ENCODE assay signal across 1 cellular context in the genomic region with DNA sequence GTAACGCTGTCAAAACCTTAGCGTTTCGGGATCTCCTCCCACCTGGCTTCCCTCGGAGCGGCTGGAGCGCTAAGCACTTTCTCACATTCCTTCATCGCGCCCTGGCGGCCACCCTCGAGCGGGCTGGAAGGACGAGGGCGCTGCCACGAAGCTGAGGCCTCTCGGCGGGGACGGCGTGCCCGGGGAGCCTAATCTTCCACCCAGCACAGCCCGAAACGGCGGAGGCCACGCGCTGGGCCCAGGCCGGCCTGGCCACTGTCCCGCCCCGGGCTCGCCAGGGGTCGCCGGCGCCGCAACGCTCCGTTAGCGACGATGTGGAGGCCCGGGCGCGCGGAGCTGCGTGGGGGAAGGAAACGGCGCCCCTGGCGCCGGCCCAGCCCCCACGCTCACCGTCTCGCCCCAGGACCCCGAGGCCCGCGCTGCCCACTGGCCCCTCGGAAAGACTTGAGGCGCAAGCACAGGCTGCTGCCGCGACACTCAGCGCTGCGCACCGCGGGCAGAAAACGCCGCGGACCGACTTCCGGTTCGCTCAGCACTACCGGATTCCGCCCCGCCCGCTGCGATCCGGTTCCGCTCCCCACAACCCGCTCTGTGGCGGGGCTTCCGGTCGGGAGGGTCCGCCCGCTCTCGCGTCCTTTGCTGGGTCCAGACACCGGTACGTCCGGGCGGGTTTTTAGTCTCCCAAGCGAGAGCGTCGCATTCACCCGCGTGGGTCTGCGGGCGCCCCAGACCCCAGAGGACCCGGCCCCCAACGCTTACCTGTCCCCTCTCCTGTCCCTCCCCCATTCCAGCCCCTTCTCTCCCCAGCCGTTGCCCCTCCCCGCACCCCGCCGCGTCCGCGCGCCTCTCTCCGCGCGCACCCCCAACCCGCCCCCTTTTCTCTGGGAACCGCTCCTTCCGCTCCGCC.
A peak's percentile ranks its signal among the peaks of the same experiment; 100 is the strongest.
TF ChIP-seq lines count a peak whose summit lies in the region.

A gene with protein sequence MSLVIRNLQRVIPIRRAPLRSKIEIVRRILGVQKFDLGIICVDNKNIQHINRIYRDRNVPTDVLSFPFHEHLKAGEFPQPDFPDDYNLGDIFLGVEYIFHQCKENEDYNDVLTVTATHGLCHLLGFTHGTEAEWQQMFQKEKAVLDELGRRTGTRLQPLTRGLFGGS (plus strand): TSS at position 582 of the 907 bp plus-strand sequence. CDS start 572 bp downstream, outside the sequence.

TF ChIP-seq in HepG2, 621 proteins besides CTCF, POLR2A, EP300 and RAD21 (continued from another document and continues in another):
- TF ChIP-seq, protein P1, sequence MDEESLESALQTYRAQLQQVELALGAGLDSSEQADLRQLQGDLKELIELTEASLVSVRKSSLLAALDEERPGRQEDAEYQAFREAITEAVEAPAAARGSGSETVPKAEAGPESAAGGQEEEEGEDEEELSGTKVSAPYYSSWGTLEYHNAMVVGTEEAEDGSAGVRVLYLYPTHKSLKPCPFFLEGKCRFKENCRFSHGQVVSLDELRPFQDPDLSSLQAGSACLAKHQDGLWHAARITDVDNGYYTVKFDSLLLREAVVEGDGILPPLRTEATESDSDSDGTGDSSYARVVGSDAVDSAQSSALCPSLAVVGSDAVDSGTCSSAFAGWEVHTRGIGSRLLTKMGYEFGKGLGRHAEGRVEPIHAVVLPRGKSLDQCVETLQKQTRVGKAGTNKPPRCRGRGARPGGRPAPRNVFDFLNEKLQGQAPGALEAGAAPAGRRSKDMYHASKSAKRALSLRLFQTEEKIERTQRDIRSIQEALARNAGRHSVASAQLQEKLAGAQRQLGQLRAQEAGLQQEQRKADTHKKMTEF (CRISPR knock-in tag; IDR thresholded peaks at IDR 0.05), result peak; percentile 93; the same call in 1 of the 2 replicates
- TF ChIP-seq, protein P2, sequence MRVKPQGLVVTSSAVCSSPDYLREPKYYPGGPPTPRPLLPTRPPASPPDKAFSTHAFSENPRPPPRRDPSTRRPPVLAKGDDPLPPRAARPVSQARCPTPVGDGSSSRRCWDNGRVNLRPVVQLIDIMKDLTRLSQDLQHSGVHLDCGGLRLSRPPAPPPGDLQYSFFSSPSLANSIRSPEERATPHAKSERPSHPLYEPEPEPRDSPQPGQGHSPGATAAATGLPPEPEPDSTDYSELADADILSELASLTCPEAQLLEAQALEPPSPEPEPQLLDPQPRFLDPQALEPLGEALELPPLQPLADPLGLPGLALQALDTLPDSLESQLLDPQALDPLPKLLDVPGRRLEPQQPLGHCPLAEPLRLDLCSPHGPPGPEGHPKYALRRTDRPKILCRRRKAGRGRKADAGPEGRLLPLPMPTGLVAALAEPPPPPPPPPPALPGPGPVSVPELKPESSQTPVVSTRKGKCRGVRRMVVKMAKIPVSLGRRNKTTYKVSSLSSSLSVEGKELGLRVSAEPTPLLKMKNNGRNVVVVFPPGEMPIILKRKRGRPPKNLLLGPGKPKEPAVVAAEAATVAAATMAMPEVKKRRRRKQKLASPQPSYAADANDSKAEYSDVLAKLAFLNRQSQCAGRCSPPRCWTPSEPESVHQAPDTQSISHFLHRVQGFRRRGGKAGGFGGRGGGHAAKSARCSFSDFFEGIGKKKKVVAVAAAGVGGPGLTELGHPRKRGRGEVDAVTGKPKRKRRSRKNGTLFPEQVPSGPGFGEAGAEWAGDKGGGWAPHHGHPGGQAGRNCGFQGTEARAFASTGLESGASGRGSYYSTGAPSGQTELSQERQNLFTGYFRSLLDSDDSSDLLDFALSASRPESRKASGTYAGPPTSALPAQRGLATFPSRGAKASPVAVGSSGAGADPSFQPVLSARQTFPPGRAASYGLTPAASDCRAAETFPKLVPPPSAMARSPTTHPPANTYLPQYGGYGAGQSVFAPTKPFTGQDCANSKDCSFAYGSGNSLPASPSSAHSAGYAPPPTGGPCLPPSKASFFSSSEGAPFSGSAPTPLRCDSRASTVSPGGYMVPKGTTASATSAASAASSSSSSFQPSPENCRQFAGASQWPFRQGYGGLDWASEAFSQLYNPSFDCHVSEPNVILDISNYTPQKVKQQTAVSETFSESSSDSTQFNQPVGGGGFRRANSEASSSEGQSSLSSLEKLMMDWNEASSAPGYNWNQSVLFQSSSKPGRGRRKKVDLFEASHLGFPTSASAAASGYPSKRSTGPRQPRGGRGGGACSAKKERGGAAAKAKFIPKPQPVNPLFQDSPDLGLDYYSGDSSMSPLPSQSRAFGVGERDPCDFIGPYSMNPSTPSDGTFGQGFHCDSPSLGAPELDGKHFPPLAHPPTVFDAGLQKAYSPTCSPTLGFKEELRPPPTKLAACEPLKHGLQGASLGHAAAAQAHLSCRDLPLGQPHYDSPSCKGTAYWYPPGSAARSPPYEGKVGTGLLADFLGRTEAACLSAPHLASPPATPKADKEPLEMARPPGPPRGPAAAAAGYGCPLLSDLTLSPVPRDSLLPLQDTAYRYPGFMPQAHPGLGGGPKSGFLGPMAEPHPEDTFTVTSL (CRISPR knock-in tag; IDR thresholded peaks at IDR 0.05; ENCODE audit: borderline replicate concordance), result no peak
- TF ChIP-seq ZNF34 (CRISPR knock-in tag; IDR thresholded peaks at IDR 0.05; ENCODE audit: borderline replicate concordance) (no peak), HOXA9 (CRISPR knock-in tag; IDR thresholded peaks at IDR 0.05; ENCODE audit: borderline replicate concordance) (peak; percentile 89; the same call in 1 of the 2 replicates), HIVEP1 (CRISPR knock-in tag; IDR thresholded peaks at IDR 0.05) (no peak), MLLT10 (CRISPR knock-in tag; IDR thresholded peaks at IDR 0.05) (no peak), FOXO1 (CRISPR knock-in tag; IDR thresholded peaks at IDR 0.05) (peak; percentile 65), ZMYM3 (CRISPR knock-in tag; IDR thresholded peaks at IDR 0.05) (no peak), FOXC1 (CRISPR knock-in tag; IDR thresholded peaks at IDR 0.05; ENCODE audit: borderline replicate concordance) (peak; percentile 96), ZNF747 (CRISPR knock-in tag; IDR thresholded peaks at IDR 0.05; ENCODE audit: borderline replicate concordance) (no peak), MYNN (CRISPR knock-in tag; IDR thresholded peaks at IDR 0.05; ENCODE audit: low read depth) (no peak), ZNF383 (CRISPR knock-in tag; IDR thresholded peaks at IDR 0.05; ENCODE audit: borderline replicate concordance) (no peak), RBAK (CRISPR knock-in tag; IDR thresholded peaks at IDR 0.05) (peak; percentile 19; the same call in 1 of the 2 replicates), ERF (CRISPR knock-in tag; IDR thresholded peaks at IDR 0.05) (peak; percentile 58), ZNF510 (CRISPR knock-in tag; IDR thresholded peaks at IDR 0.05; ENCODE audit: low read depth) (no peak), ZNF432 (CRISPR knock-in tag; IDR thresholded peaks at IDR 0.05; ENCODE audit: borderline replicate concordance) (no peak), REL (CRISPR knock-in tag; conservative IDR thresholded peaks at IDR 0.05) (no peak), NFKBIZ (CRISPR knock-in tag; IDR thresholded peaks at IDR 0.05) (peak; percentile 78; the same call in 1 of the 2 replicates), ZNF879 (CRISPR knock-in tag; IDR thresholded peaks at IDR 0.05) (no peak), ZMYM2 (CRISPR knock-in tag; IDR thresholded peaks at IDR 0.05) (no peak)
- TF ChIP-seq, protein P3, sequence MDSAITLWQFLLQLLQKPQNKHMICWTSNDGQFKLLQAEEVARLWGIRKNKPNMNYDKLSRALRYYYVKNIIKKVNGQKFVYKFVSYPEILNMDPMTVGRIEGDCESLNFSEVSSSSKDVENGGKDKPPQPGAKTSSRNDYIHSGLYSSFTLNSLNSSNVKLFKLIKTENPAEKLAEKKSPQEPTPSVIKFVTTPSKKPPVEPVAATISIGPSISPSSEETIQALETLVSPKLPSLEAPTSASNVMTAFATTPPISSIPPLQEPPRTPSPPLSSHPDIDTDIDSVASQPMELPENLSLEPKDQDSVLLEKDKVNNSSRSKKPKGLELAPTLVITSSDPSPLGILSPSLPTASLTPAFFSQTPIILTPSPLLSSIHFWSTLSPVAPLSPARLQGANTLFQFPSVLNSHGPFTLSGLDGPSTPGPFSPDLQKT (CRISPR knock-in tag; IDR thresholded peaks at IDR 0.05; ENCODE audit: borderline replicate concordance), result peak; percentile 81; the same call in 1 of the 2 replicates
- TF ChIP-seq, protein P4, sequence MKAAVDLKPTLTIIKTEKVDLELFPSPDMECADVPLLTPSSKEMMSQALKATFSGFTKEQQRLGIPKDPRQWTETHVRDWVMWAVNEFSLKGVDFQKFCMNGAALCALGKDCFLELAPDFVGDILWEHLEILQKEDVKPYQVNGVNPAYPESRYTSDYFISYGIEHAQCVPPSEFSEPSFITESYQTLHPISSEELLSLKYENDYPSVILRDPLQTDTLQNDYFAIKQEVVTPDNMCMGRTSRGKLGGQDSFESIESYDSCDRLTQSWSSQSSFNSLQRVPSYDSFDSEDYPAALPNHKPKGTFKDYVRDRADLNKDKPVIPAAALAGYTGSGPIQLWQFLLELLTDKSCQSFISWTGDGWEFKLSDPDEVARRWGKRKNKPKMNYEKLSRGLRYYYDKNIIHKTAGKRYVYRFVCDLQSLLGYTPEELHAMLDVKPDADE (CRISPR knock-in tag; IDR thresholded peaks at IDR 0.05), result no peak
- TF ChIP-seq, protein P5, sequence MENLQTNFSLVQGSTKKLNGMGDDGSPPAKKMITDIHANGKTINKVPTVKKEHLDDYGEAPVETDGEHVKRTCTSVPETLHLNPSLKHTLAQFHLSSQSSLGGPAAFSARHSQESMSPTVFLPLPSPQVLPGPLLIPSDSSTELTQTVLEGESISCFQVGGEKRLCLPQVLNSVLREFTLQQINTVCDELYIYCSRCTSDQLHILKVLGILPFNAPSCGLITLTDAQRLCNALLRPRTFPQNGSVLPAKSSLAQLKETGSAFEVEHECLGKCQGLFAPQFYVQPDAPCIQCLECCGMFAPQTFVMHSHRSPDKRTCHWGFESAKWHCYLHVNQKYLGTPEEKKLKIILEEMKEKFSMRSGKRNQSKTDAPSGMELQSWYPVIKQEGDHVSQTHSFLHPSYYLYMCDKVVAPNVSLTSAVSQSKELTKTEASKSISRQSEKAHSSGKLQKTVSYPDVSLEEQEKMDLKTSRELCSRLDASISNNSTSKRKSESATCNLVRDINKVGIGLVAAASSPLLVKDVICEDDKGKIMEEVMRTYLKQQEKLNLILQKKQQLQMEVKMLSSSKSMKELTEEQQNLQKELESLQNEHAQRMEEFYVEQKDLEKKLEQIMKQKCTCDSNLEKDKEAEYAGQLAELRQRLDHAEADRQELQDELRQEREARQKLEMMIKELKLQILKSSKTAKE (CRISPR knock-in tag; IDR thresholded peaks at IDR 0.05; ENCODE audit: borderline replicate concordance), result 0 out of 2 replicates have a peak, but pooled peaks have one; percentile 29
- TF ChIP-seq, protein P6, sequence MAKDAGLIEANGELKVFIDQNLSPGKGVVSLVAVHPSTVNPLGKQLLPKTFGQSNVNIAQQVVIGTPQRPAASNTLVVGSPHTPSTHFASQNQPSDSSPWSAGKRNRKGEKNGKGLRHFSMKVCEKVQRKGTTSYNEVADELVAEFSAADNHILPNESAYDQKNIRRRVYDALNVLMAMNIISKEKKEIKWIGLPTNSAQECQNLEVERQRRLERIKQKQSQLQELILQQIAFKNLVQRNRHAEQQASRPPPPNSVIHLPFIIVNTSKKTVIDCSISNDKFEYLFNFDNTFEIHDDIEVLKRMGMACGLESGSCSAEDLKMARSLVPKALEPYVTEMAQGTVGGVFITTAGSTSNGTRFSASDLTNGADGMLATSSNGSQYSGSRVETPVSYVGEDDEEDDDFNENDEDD (CRISPR knock-in tag; IDR thresholded peaks at IDR 0.05; ENCODE audit: borderline replicate concordance), result peak; percentile 61; the same call in 1 of the 2 replicates
- TF ChIP-seq, protein P7, sequence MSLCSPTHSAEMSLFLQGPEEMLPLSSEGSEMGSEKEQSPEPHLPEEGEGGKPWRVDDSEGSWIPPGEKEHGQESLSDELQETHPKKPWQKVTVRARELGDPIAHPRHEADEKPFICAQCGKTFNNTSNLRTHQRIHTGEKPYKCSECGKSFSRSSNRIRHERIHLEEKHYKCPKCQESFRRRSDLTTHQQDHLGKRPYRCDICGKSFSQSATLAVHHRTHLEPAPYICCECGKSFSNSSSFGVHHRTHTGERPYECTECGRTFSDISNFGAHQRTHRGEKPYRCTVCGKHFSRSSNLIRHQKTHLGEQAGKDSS (CRISPR knock-in tag; IDR thresholded peaks at IDR 0.05; ENCODE audit: borderline replicate concordance, low read depth), result peak; percentile 34; the same call in 1 of the 2 replicates
- TF ChIP-seq, protein P8, sequence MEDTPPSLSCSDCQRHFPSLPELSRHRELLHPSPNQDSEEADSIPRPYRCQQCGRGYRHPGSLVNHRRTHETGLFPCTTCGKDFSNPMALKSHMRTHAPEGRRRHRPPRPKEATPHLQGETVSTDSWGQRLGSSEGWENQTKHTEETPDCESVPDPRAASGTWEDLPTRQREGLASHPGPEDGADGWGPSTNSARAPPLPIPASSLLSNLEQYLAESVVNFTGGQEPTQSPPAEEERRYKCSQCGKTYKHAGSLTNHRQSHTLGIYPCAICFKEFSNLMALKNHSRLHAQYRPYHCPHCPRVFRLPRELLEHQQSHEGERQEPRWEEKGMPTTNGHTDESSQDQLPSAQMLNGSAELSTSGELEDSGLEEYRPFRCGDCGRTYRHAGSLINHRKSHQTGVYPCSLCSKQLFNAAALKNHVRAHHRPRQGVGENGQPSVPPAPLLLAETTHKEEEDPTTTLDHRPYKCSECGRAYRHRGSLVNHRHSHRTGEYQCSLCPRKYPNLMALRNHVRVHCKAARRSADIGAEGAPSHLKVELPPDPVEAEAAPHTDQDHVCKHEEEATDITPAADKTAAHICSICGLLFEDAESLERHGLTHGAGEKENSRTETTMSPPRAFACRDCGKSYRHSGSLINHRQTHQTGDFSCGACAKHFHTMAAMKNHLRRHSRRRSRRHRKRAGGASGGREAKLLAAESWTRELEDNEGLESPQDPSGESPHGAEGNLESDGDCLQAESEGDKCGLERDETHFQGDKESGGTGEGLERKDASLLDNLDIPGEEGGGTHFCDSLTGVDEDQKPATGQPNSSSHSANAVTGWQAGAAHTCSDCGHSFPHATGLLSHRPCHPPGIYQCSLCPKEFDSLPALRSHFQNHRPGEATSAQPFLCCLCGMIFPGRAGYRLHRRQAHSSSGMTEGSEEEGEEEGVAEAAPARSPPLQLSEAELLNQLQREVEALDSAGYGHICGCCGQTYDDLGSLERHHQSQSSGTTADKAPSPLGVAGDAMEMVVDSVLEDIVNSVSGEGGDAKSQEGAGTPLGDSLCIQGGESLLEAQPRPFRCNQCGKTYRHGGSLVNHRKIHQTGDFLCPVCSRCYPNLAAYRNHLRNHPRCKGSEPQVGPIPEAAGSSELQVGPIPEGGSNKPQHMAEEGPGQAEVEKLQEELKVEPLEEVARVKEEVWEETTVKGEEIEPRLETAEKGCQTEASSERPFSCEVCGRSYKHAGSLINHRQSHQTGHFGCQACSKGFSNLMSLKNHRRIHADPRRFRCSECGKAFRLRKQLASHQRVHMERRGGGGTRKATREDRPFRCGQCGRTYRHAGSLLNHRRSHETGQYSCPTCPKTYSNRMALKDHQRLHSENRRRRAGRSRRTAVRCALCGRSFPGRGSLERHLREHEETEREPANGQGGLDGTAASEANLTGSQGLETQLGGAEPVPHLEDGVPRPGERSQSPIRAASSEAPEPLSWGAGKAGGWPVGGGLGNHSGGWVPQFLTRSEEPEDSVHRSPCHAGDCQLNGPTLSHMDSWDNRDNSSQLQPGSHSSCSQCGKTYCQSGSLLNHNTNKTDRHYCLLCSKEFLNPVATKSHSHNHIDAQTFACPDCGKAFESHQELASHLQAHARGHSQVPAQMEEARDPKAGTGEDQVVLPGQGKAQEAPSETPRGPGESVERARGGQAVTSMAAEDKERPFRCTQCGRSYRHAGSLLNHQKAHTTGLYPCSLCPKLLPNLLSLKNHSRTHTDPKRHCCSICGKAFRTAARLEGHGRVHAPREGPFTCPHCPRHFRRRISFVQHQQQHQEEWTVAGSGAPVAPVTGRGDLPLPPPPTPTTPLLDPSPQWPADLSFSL (CRISPR knock-in tag; IDR thresholded peaks at IDR 0.05), result no peak
